8 cellular contexts compared by ENCODE assay signal in the genomic region with DNA sequence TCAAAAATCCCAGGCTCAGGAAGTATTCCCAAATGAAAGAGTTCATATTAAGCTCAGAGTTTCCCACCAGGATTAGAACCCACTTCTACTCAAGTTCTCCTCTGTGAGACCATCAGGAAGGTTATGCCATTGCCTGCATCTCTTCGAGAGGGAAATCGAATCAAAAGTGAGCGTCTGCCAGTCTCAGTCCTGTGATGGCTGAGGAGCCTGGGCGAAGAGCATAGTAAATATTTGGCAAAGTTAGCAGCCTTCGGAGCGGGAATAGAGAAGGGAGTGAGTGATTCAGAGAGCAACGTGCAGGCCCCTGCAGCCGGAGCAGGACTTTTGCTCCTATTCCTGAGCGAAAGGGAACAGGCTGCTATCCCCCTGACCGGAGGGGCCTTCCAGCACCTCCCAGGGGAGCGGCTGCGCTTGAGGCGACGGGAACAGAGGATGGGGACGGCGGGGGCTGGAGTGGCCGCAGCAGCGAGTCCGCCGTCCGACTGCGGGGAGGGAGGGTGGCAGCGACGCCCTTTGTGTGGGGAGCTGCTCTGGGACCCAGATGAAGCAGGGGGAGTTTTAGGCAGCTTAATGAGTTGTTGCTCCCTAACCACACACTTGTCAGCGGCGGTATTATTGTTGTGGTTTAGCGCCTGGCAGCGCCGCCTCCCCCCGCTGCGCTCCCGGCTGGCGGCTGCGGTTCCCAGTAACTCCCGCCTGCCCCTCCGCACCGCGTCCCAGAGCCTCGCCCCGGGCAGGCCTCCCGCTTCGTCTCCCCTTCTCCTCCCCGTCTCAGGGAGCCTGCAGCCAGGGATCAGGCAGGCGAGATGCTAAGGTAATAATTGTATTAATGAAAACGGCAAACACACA. TPM values are rescaled to one million over a fixed set of nuclear protein-coding genes. Genes with fewer than 3 reads are reported as not detected.
DNase-seq lines count a peak whose midpoint lies in the region; ATAC-seq and TF ChIP-seq lines count a peak whose summit lies in the region.

No MANE protein-coding gene starts in this region.

- peak; percentile 54 for ATAC-seq in activated T-helper 17 cell treated with anti-CD3 and anti-CD28 coated beads, Interleukin-2, amount 50 U/mL, for 72 hours (replicated peaks)
- peak; percentile 49 to 82 (median 68) for ATAC-seq in heart right ventricle

- H3K27ac Mint-ChIP-seq in activated T-helper 17 cell treated with anti-CD3 and anti-CD28 coated beads, Interleukin-2, amount 50 U/mL, for 72 hours: peak overlapping the region; percentile 81

- H3K9ac ChIP-seq in HUES6 (ENCODE audit: low read length): peak overlapping the region; percentile 27

- H3K9me3 Mint-ChIP-seq in activated T-helper 17 cell treated with anti-CD3 and anti-CD28 coated beads, Interleukin-2, amount 50 U/mL, for 72 hours: peaks cover 4% of the 10 kb centered on the region

- peak; percentile 22 to 87 (median 77) for DNase-seq in NCI-H1417 (lab: John Stamatoyannopoulos, UW)
- DNase-seq in NCI-H1417 treated with DMSO at 0.1 percent for 48 hours (lab: John Stamatoyannopoulos, UW): no peak
- peak; percentile 32 to 71 for DNase-seq in heart right ventricle
- no peak for DNase-seq in prostate gland (ENCODE audit: low spot score)
- DNase-seq in middle frontal gyrus (ENCODE audit: extremely low spot score, low spot score): no peak
- no peak for DNase-seq in NCI-H1694 treated with DMSO at 0.1 percent for 48 hours (lab: John Stamatoyannopoulos, UW)

- H3K36me3 ChIP-seq in HUES6 (ENCODE audit: control insufficient read depth, insufficient read depth, low read length): no peaks in the 10 kb centered on the region
- no peaks in the 10 kb centered on the region for H3K36me3 ChIP-seq in heart right ventricle
- H3K36me3 ChIP-seq in prostate gland: no peaks in the 10 kb centered on the region

- H3K27me3 ChIP-seq in HUES6 (ENCODE audit: control insufficient read depth, insufficient read depth, low read length): peaks cover 93% of the 10 kb centered on the region
- peaks cover 0 to 76% (median 40%) of the 10 kb centered on the region in 7 donors for H3K27me3 ChIP-seq in heart right ventricle
- no peaks in the 10 kb centered on the region for H3K27me3 ChIP-seq in prostate gland (replicated peaks; ENCODE audit: insufficient read depth)

- H3K4me1 ChIP-seq in HUES6 (ENCODE audit: control insufficient read depth, insufficient read depth, low read length) (peaks cover 17% of the 10 kb centered on the region), heart right ventricle (peaks cover 4 to 34% (median 15%) of the 10 kb centered on the region in 9 donors), prostate gland (replicated peaks) (no peaks in the 10 kb centered on the region)

- no peaks in the 10 kb centered on the region for H3K36me3 Mint-ChIP-seq in activated T-helper 17 cell treated with anti-CD3 and anti-CD28 coated beads, Interleukin-2, amount 50 U/mL, for 72 hours (ENCODE audit: low read depth)

- TF ChIP-seq POLR2A in prostate gland (IDR thresholded peaks at IDR 0.05): no peak

- no peaks in the 10 kb centered on the region for H3K9me3 ChIP-seq in HUES6 (ENCODE audit: control insufficient read depth, insufficient read depth, low read depth, low read length)
- no peaks in the 10 kb centered on the region for H3K9me3 ChIP-seq in heart right ventricle
- no peaks in the 10 kb centered on the region for H3K9me3 ChIP-seq in prostate gland

- peaks cover 47% of the 10 kb centered on the region for H3K27me3 Mint-ChIP-seq in activated T-helper 17 cell treated with anti-CD3 and anti-CD28 coated beads, Interleukin-2, amount 50 U/mL, for 72 hours

- H3K27ac ChIP-seq in HUES6 (ENCODE audit: low read depth, low read length) (no peak overlapping the region), heart right ventricle (peak overlapping the region in 9 of 10 donors; percentile 12 to 68 (median 50)), prostate gland (no peak overlapping the region)

- 0 to 1% methylated on average over 45 of the region's 45 CpGs for WGBS in heart right ventricle, 2 donors
- WGBS in prostate gland: under 1% methylated on average over 45 of the region's 45 CpGs

- TF ChIP-seq CTCF in heart right ventricle (IDR thresholded peaks at IDR 0.05) (no peak), prostate gland (IDR thresholded peaks at IDR 0.05) (no peak)

- peaks cover 7% of the 10 kb centered on the region for H3K4me1 Mint-ChIP-seq in activated T-helper 17 cell treated with anti-CD3 and anti-CD28 coated beads, Interleukin-2, amount 50 U/mL, for 72 hours

- intact Hi-C loops in heart right ventricle (cut with DNase I): loop anchor here in 1 of 10 donors (5.0 kb wide), 1 partner anchor 44 kb away; a partner anchor contains a TSS
- intact Hi-C loops in prostate gland (cut with DNase I): no loop called here

- H3K4me3 ChIP-seq in HUES6 (ENCODE audit: low read depth, low read length): peak overlapping the region; percentile 65
- peak overlapping the region in 9 of 10 donors; percentile 33 to 56 (median 49) for H3K4me3 ChIP-seq in heart right ventricle
- peak overlapping the region; percentile 6 to 30 for H3K4me3 ChIP-seq in prostate gland

- H3K4me3 Mint-ChIP-seq in activated T-helper 17 cell treated with anti-CD3 and anti-CD28 coated beads, Interleukin-2, amount 50 U/mL, for 72 hours: peak overlapping the region; percentile 83

RNA-seq across cellular contexts. Expression of a gene that starts 21.7 kb away (rescaled TPM):
- total RNA-seq in activated T-helper 17 cell treated with anti-CD3 and anti-CD28 coated beads, Interleukin-2, amount 50 U/mL, for 72 hours: 1 to 10 TPM; 7.3 to 8.0 TPM
- 1 to 10 TPM; 1.5 to 7.8 (median 4.1) TPM for total RNA-seq in heart right ventricle
- 10 to 100 TPM in 1 of 2 donors, 1 to 10 TPM in 1; 7.3 to 26.0 TPM for polyA plus RNA-seq in heart right ventricle
- 1 to 10 TPM; 1.2 to 1.8 TPM for total RNA-seq in prostate gland

RNA-seq across cellular contexts. Expression of a gene that starts 34.0 kb away (rescaled TPM):
- total RNA-seq in activated T-helper 17 cell treated with anti-CD3 and anti-CD28 coated beads, Interleukin-2, amount 50 U/mL, for 72 hours: not detected
- total RNA-seq in heart right ventricle (1 to 10 TPM in 5 of 10 donors, under 1 TPM in 5; 0.72 to 2.2 (median 1.1) TPM), prostate gland (10 to 100 TPM; 28.2 to 38.6 TPM)
- 1 to 10 TPM in 1 of 2 donors, under 1 TPM in 1; 0.55 to 2.3 TPM for polyA plus RNA-seq in heart right ventricle

RNA-seq across cellular contexts. Expression of a gene that starts 44.1 kb away (rescaled TPM):
- under 1 TPM; 0.50 to 0.84 TPM for total RNA-seq in activated T-helper 17 cell treated with anti-CD3 and anti-CD28 coated beads, Interleukin-2, amount 50 U/mL, for 72 hours
- total RNA-seq in heart right ventricle: 10 to 100 TPM; 25.3 to 66.4 (median 44.8) TPM
- 10 to 100 TPM; 47.2 to 88.1 TPM for polyA plus RNA-seq in heart right ventricle
- total RNA-seq in prostate gland: 10 to 100 TPM; 12.1 to 18.6 TPM

RNA-seq across cellular contexts. Expression of a gene that starts 44.3 kb away (rescaled TPM):
- total RNA-seq in activated T-helper 17 cell treated with anti-CD3 and anti-CD28 coated beads, Interleukin-2, amount 50 U/mL, for 72 hours: 1 to 10 TPM; 1.3 to 2.8 TPM
- total RNA-seq in heart right ventricle: 1 to 10 TPM in 9 of 10 donors, under 1 TPM in 1; 0.62 to 4.9 (median 2.0) TPM
- polyA plus RNA-seq in heart right ventricle: 1 to 10 TPM; 4.4 to 4.8 TPM
- 10 to 100 TPM; 14.7 to 20.8 TPM for total RNA-seq in prostate gland

RNA-seq across cellular contexts. Expression of a gene that starts 44.5 kb away (rescaled TPM):
- 10 to 100 TPM in 1 of 2 donors, 1 to 10 TPM in 1; 7.5 to 10.5 TPM for total RNA-seq in activated T-helper 17 cell treated with anti-CD3 and anti-CD28 coated beads, Interleukin-2, amount 50 U/mL, for 72 hours
- total RNA-seq in heart right ventricle: 10 to 100 TPM; 67.0 to 92.9 (median 74.3) TPM
- 10 to 100 TPM; 17.9 to 78.0 TPM for polyA plus RNA-seq in heart right ventricle
- 10 to 100 TPM; 20.4 to 30.1 TPM for total RNA-seq in prostate gland

Comparison
In these comparisons a context has a peak if more than half of its experiments do, and no peak if none do; other contexts are left out.
1. DNase-seq: peak in NCI-H1417 (3 of 3) and heart right ventricle (2 of 2); none in NCI-H1417 treated with DMSO at 0.1 percent for 48 hours (single experiment), prostate gland (single experiment), middle frontal gyrus (single experiment) and NCI-H1694 treated with DMSO at 0.1 percent for 48 hours (single experiment).
2. H3K27ac ChIP-seq: peak in heart right ventricle (9 of 10); none in HUES6 (single experiment) and prostate gland (0 of 2).
3. RNA of a gene that starts 34.0 kb away (total RNA-seq): 28.2 to 38.6 TPM in prostate gland; 0.72 to 2.2 TPM in heart right ventricle and not detected in activated T-helper 17 cell treated with anti-CD3 and anti-CD28 coated beads, Interleukin-2, amount 50 U/mL, for 72 hours; every median in the first group is over 4 times any median in the second.
4. RNA of a gene that starts 44.1 kb away (total RNA-seq): 25.3 to 66.4 TPM in heart right ventricle and 12.1 to 18.6 TPM in prostate gland; 0.50 to 0.84 TPM in activated T-helper 17 cell treated with anti-CD3 and anti-CD28 coated beads, Interleukin-2, amount 50 U/mL, for 72 hours; every median in the first group is over 4 times any median in the second.
5. Peak in every context shown above with its lines, with median percentiles within 50 percentile points of each other: H3K4me3 ChIP-seq.